In genomic region chr17:63439682-63440081, GRCh38 we compare ENCODE assay signal across 11 cellular contexts. TPM values are rescaled to one million over a fixed set of nuclear protein-coding genes. Genes with fewer than 3 reads are reported as not detected.
DNase-seq lines count a peak whose midpoint lies in the region; ATAC-seq, FAIRE-seq and TF ChIP-seq lines count a peak whose summit lies in the region.
"Had no signal": no experiment of that assay in that cellular context is flagged by ENCODE, and none has a peak within 500 bp of the region (broad histone marks: within the 10 kb centered on the region; RNA-seq: fewer than 3 reads in every experiment).

No MANE protein-coding gene starts in this region.

- H3K4me3 Mint-ChIP-seq in endothelial cell (ENCODE audit: unreplicated experiment) (peak overlapping the region; percentile 53), progenitor cell of endocrine pancreas (ENCODE audit: low read depth) (no peak overlapping the region)
- H3K4me3 Mint-ChIP-seq: nephron had no signal

- peaks cover 29% of the 10 kb centered on the region for H3K27me3 Mint-ChIP-seq in endothelial cell (ENCODE audit: unreplicated experiment)
- no peaks in the 10 kb centered on the region for H3K27me3 Mint-ChIP-seq in progenitor cell of endocrine pancreas

- H3K4me1 ChIP-seq in DND-41 (ENCODE audit: insufficient read depth, low read length) (peaks cover 16% of the 10 kb centered on the region), Peyer's patch (peaks cover 5 to 49% (median 8%) of the 10 kb centered on the region in 4 donors), sigmoid colon (peaks cover 0 to 26% (median 22%) of the 10 kb centered on the region in 4 donors), kidney (ENCODE audit: control insufficient read depth in 1 of 2, insufficient read depth in 1 of 2, low read depth in 1 of 2, low read length in 2 of 2) (peaks cover 0 to 7% of the 10 kb centered on the region in 2 donors)

- no peaks in the 10 kb centered on the region for H3K36me3 ChIP-seq in DND-41 (ENCODE audit: insufficient read depth, low read length)
- no peaks in the 10 kb centered on the region for H3K36me3 ChIP-seq in Peyer's patch
- no peaks in the 10 kb centered on the region for H3K36me3 ChIP-seq in sigmoid colon
- no peaks in the 10 kb centered on the region for H3K36me3 ChIP-seq in kidney (ENCODE audit: control insufficient read depth in 1 of 2, insufficient read depth in 2 of 2, low read length in 2 of 2)
- H3K36me3 ChIP-seq: ascending aorta had no signal

- H3K9me3 ChIP-seq in DND-41 (ENCODE audit: insufficient read depth, low read length, severe bottlenecking) = no peaks in the 10 kb centered on the region
- H3K9me3 ChIP-seq in Peyer's patch = no peaks in the 10 kb centered on the region
- no peaks in the 10 kb centered on the region for H3K9me3 ChIP-seq in sigmoid colon
- H3K9me3 ChIP-seq in kidney (ENCODE audit: control insufficient read depth in 1 of 2, low read length in 2 of 2) = no peaks in the 10 kb centered on the region
- H3K9me3 ChIP-seq: ascending aorta, testis had no signal

- intact Hi-C loops in sigmoid colon (cut with DNase I) (no loop called here), kidney (cut with DNase I) (no loop called here)

- TF ChIP-seq POLR2A in Peyer's patch (IDR thresholded peaks at IDR 0.05) (no peak), sigmoid colon (IDR thresholded peaks at IDR 0.05) (no peak)

- H3K4me1 Mint-ChIP-seq in endothelial cell (ENCODE audit: unreplicated experiment) (peaks cover 41% of the 10 kb centered on the region), progenitor cell of endocrine pancreas (ENCODE audit: low read depth) (no peaks in the 10 kb centered on the region)

- no peaks in the 10 kb centered on the region for H3K79me2 ChIP-seq in DND-41 (ENCODE audit: insufficient read depth, low read length)

- H3K9ac ChIP-seq in DND-41 (ENCODE audit: low read depth, low read length) = no peak overlapping the region
- no peak overlapping the region for H3K9ac ChIP-seq in kidney (ENCODE audit: low read length in 2 of 2)

- H3K27ac ChIP-seq in DND-41 (ENCODE audit: low read length) = no peak overlapping the region
- peak overlapping the region; percentile 47 to 80 (median 58) for H3K27ac ChIP-seq in Peyer's patch
- H3K27ac ChIP-seq in sigmoid colon = peak overlapping the region; percentile 10 to 41 (median 25)
- no peak overlapping the region for H3K27ac ChIP-seq in kidney (ENCODE audit: low read depth in 2 of 2, low read length in 2 of 2)
- H3K27ac ChIP-seq: ascending aorta, testis had no signal

- H4K20me1 ChIP-seq in DND-41 (ENCODE audit: insufficient read depth, low read length) = no peaks in the 10 kb centered on the region

- no peaks in the 10 kb centered on the region for H3K9me3 Mint-ChIP-seq in endothelial cell (ENCODE audit: unreplicated experiment)
- H3K9me3 Mint-ChIP-seq in progenitor cell of endocrine pancreas (ENCODE audit: low read depth) = no peaks in the 10 kb centered on the region
- H3K9me3 Mint-ChIP-seq: nephron had no signal

- H3K27ac Mint-ChIP-seq in endothelial cell (ENCODE audit: unreplicated experiment) (peak overlapping the region; percentile 54), progenitor cell of endocrine pancreas (no peak overlapping the region)
- H3K27ac Mint-ChIP-seq: nephron had no signal

- DNase-seq in DND-41 = peak; percentile 35
- no peak for DNase-seq in Peyer's patch
- no peak for DNase-seq in endothelial cell (ENCODE audit: low spot score)
- DNase-seq in sigmoid colon = no peak
- no peak for DNase-seq in kidney
- DNase-seq in NCI-H345 treated with DMSO at 0.1 percent for 48 hours (lab: John Stamatoyannopoulos, UW; ENCODE audit: unreplicated experiment) = no peak
- DNase-seq in progenitor cell of endocrine pancreas (ENCODE audit: low spot score, unreplicated experiment) = no peak
- DNase-seq: testis had no signal

- H3K36me3 Mint-ChIP-seq in endothelial cell (ENCODE audit: low read depth, unreplicated experiment) (peaks cover 8% of the 10 kb centered on the region), progenitor cell of endocrine pancreas (ENCODE audit: insufficient read depth) (peaks cover 2% of the 10 kb centered on the region)

- no peak overlapping the region for H3K4me2 ChIP-seq in DND-41 (ENCODE audit: insufficient read depth, low read length)

- no peaks in the 10 kb centered on the region for H3K27me3 ChIP-seq in DND-41 (ENCODE audit: insufficient read depth, low read length, poor library complexity)
- H3K27me3 ChIP-seq in Peyer's patch = no peaks in the 10 kb centered on the region
- peaks cover 0 to 17% (median 11%) of the 10 kb centered on the region in 3 donors for H3K27me3 ChIP-seq in sigmoid colon
- H3K27me3 ChIP-seq: ascending aorta, testis had no signal

- FAIRE-seq in kidney (lab: Jason Lieb, UNC) = no peak

- no peak overlapping the region for H2AFZ ChIP-seq in DND-41 (ENCODE audit: low read depth, low read length)

- H3K4me3 ChIP-seq in DND-41 (ENCODE audit: low read depth in 1 of 2, low read length in 2 of 2) = no peak overlapping the region
- H3K4me3 ChIP-seq in Peyer's patch = no peak overlapping the region
- H3K4me3 ChIP-seq in sigmoid colon = no peak overlapping the region
- no peak overlapping the region for H3K4me3 ChIP-seq in kidney (ENCODE audit: low read length in 2 of 2)
- H3K4me3 ChIP-seq: ascending aorta, testis had no signal

- WGBS in sigmoid colon, 2 donors = 63 to 74% methylated on average over 8 of the region's 8 CpGs

- ATAC-seq in DND-41 (ENCODE audit: insufficient read depth, low read depth) = peak; percentile 45
- no peak for ATAC-seq in GM18502 (IDR thresholded peaks at IDR 0.05; ENCODE audit: poor library complexity, unreplicated experiment)

- no peak for TF ChIP-seq EP300 in sigmoid colon (IDR thresholded peaks at IDR 0.05)

- TF ChIP-seq CTCF in DND-41 (IDR thresholded peaks at IDR 0.05; ENCODE audit: borderline replicate concordance, extremely low read depth, low read length, poor library complexity, severe bottlenecking) (no peak), Peyer's patch (IDR thresholded peaks at IDR 0.05) (no peak), endothelial cell (IDR thresholded peaks at IDR 0.05; ENCODE audit: unreplicated experiment) (no peak), sigmoid colon (IDR thresholded peaks at IDR 0.05) (no peak), kidney (IDR thresholded peaks at IDR 0.05; ENCODE audit: borderline replicate concordance, extremely low read depth, insufficient read depth) (no peak), progenitor cell of endocrine pancreas (IDR thresholded peaks at IDR 0.05; ENCODE audit: unreplicated experiment) (no peak)

RNA-seq across cellular contexts. Expression of gene CYB561, which starts 6.4 kb away (rescaled TPM):
- 100 to 1,000 TPM in 2 of 4 donors, 10 to 100 TPM in 2; 42.9 to 161 (median 98.5) TPM for total RNA-seq in Peyer's patch
- total RNA-seq in endothelial cell (ENCODE audit: unreplicated experiment) = 57.3 TPM
- total RNA-seq in sigmoid colon = 10 to 100 TPM in 3 of 4 donors, 1 to 10 TPM in 1; 6.3 to 16.4 (median 12.9) TPM
- polyA plus RNA-seq in sigmoid colon = 10 to 100 TPM in 2 of 3 donors, 1 to 10 TPM in 1; 9.0 to 59.2 (median 10.2) TPM
- total RNA-seq in kidney = 51.1 TPM
- polyA plus RNA-seq in kidney (ENCODE audit: insufficient read depth, low read depth, low replicate concordance) = 38.4 TPM
- total RNA-seq in progenitor cell of endocrine pancreas = 34.5 and 37.3 TPM in 2 replicates

RNA-seq across cellular contexts. Expression of gene ACE, which starts 37.2 kb away (rescaled TPM):
- total RNA-seq in Peyer's patch = 1,000 to 10,000 TPM in 2 of 4 donors, 100 to 1,000 TPM in 1, 10 to 100 TPM in 1; 42.9 to 1,678 (median 1,106) TPM
- 44.8 TPM for total RNA-seq in endothelial cell (ENCODE audit: unreplicated experiment)
- 10 to 100 TPM in 1 of 4 donors, 1 to 10 TPM in 3; 1.4 to 24.9 (median 2.8) TPM for total RNA-seq in sigmoid colon
- polyA plus RNA-seq in sigmoid colon = 1 to 10 TPM; 2.4 to 9.8 (median 2.5) TPM
- total RNA-seq in kidney = 4.3 TPM
- polyA plus RNA-seq in kidney (ENCODE audit: insufficient read depth, low read depth, low replicate concordance) = 12.9 TPM
- total RNA-seq in progenitor cell of endocrine pancreas = 6.4 and 6.8 TPM in 2 replicates

Comparison
In these comparisons a context has a peak if more than half of its experiments do, and no peak if none do; other contexts are left out.
1. H3K27ac ChIP-seq: peak in Peyer's patch (4 of 4) and sigmoid colon (4 of 4); none in DND-41 (single experiment) and kidney (0 of 2).